In genomic region chr5:139058121-139058520, GRCh38 we compare ENCODE assay signal across 23 cellular contexts.
A peak's percentile ranks its signal among the peaks of the same experiment; 100 is the strongest.
DNase-seq lines count a peak whose midpoint lies in the region; FAIRE-seq and TF ChIP-seq lines count a peak whose summit lies in the region.
"Had no signal": no experiment of that assay in that cellular context is flagged by ENCODE, and none has a peak within 500 bp of the region (broad histone marks: within the 10 kb centered on the region; RNA-seq: fewer than 3 reads in every experiment).

No MANE protein-coding gene starts in this region.

- H2AFZ ChIP-seq in GM23248 (no peak overlapping the region), Karpas-422 (ENCODE audit: low read length) (no peak overlapping the region)

- H3K79me2 ChIP-seq in GM23248 (ENCODE audit: insufficient read depth): no peaks in the 10 kb centered on the region; the same call in 1 of the 2 replicates
- H3K79me2 ChIP-seq in Karpas-422 (ENCODE audit: low read length): no peaks in the 10 kb centered on the region

- H3K9ac ChIP-seq in GM23248 (no peak overlapping the region), Karpas-422 (ENCODE audit: low read length) (no peak overlapping the region)

- H3K36me3 ChIP-seq in GM23248 (ENCODE audit: low read depth): no peaks in the 10 kb centered on the region
- H3K36me3 ChIP-seq in Karpas-422 (ENCODE audit: insufficient read depth, low read length): no peaks in the 10 kb centered on the region
- H3K36me3 ChIP-seq: transverse colon had no signal

- DNase-seq in GM23248 (peak; percentile 61), RCC 7860 (ENCODE audit: low spot score) (no peak), fibroblast of mammary gland (ENCODE audit: low read depth) (peak; percentile 66), stromal cell of bone marrow (ENCODE audit: low read depth) (peak; percentile 23), SHP77 treated with DMSO at 0.1 percent for 48 hours (lab: John Stamatoyannopoulos, UW) (no peak), Karpas-422 (no peak)
- no peak for DNase-seq in activated CD8-positive, alpha-beta memory T cell treated with anti-CD3 and anti-CD28 coated beads for 24 hours
- DNase-seq: activated CD4-positive, alpha-beta T cell treated with anti-CD3 and anti-CD28 coated beads, Interleukin-2, amount 10 ng/mL, durations not matched to agents 7 days and 5 days; activated CD8-positive, alpha-beta memory T cell treated with anti-CD3 and anti-CD28 coated beads, Interleukin-2, amount 50 U/mL, for 48 hours; activated effector memory CD4-positive, alpha-beta T cell treated with anti-CD3 and anti-CD28 coated beads, Interleukin-2, amount 50 U/mL, for 16 hours; amniotic stem cell; C1 segment of cervical spinal cord; effector CD4-positive, alpha-beta T cell; hippocampal formation; islet precursor cell; naive B cell; NCI-H2081; Right ventricle myocardium superior; stimulated activated CD4-positive, alpha-beta T cell treated with anti-CD3 and anti-CD28 coated beads, Interleukin-2, amount 100 ng/mL, for 24 hours; T-helper 1 cell; transverse colon had no signal

- H3K27ac ChIP-seq in GM23248 (peak overlapping the region; percentile 14; the same call in 1 of the 2 replicates), Karpas-422 (ENCODE audit: low read length) (no peak overlapping the region)
- H3K27ac ChIP-seq: transverse colon had no signal

- in situ Hi-C loops in GM23248 (cut with MboI): no loop called here

- H3K27me3 ChIP-seq in GM23248 (replicated peaks; ENCODE audit: insufficient read depth) (no peaks in the 10 kb centered on the region), Karpas-422 (ENCODE audit: low read length) (no peaks in the 10 kb centered on the region)
- H3K27me3 ChIP-seq: transverse colon had no signal

- H3K9me2 ChIP-seq in GM23248 (ENCODE audit: insufficient read depth) (no peaks in the 10 kb centered on the region), Karpas-422 (replicated peaks; ENCODE audit: insufficient read depth, low read length) (no peaks in the 10 kb centered on the region)

- no peak for TF ChIP-seq CTCF in fibroblast of mammary gland (conservative IDR thresholded peaks at IDR 0.05; ENCODE audit: control insufficient read depth, insufficient read depth, low read depth, low read length)

- 64 to 71% methylated on average over 2 of the region's 2 CpGs for WGBS in GM23248 (ENCODE audit: low coverage in 1 of 2, low lambda C conversion rate in 2 of 2, missing lambda C conversion rate in 2 of 2), 2 experiments

- peaks cover 37% of the 10 kb centered on the region for H3K4me1 ChIP-seq in GM23248 (ENCODE audit: insufficient read depth)
- H3K4me1 ChIP-seq in Karpas-422 (ENCODE audit: low read length): no peaks in the 10 kb centered on the region

- H3K9me3 ChIP-seq in GM23248 (ENCODE audit: low read depth) (no peaks in the 10 kb centered on the region), Karpas-422 (ENCODE audit: low read length) (no peaks in the 10 kb centered on the region)
- H3K9me3 ChIP-seq: transverse colon had no signal

- H3K4me2 ChIP-seq in GM23248 (ENCODE audit: unreplicated experiment) (no peak overlapping the region), Karpas-422 (ENCODE audit: low read depth, low read length, poor library complexity, severe bottlenecking) (no peak overlapping the region)

- FAIRE-seq in RCC 7860 (lab: Jason Lieb, UNC): peak; percentile 15
- FAIRE-seq: D721Med, GM12892 had no signal

- H4K20me1 ChIP-seq in GM23248 (ENCODE audit: insufficient read depth): no peaks in the 10 kb centered on the region
- 0 out of 2 replicates have a peak, but pooled peaks cover 3% of the 10 kb centered on the region for H4K20me1 ChIP-seq in Karpas-422 (ENCODE audit: insufficient read depth, low read depth, low read length)

- H3F3A ChIP-seq in GM23248 (ENCODE audit: insufficient read depth): peaks cover 23% of the 10 kb centered on the region

- no peak overlapping the region for H3K4me3 ChIP-seq in GM23248
- no peak overlapping the region for H3K4me3 ChIP-seq in fibroblast of mammary gland (ENCODE audit: control insufficient read depth, low read depth, low read length)
- H3K4me3 ChIP-seq in Karpas-422 (ENCODE audit: low read length): no peak overlapping the region
- H3K4me3 ChIP-seq: transverse colon had no signal

Comparison
In these comparisons a context has a peak if more than half of its experiments do, and no peak if none do; other contexts are left out.
1. DNase-seq: peak in GM23248 (single experiment), fibroblast of mammary gland (single experiment) and stromal cell of bone marrow (single experiment); none in RCC 7860 (single experiment), SHP77 treated with DMSO at 0.1 percent for 48 hours (single experiment), Karpas-422 (single experiment) and activated CD8-positive, alpha-beta memory T cell treated with anti-CD3 and anti-CD28 coated beads for 24 hours (single experiment).